18 cellular contexts compared by ENCODE assay signal in genomic region chr10:111084346-111085255, GRCh38. TPM values are rescaled to one million over a fixed set of nuclear protein-coding genes. Genes with fewer than 3 reads are reported as not detected.
DNase-seq lines count a peak whose midpoint lies in the region; ATAC-seq, FAIRE-seq and TF ChIP-seq lines count a peak whose summit lies in the region.
"Had no signal": no experiment of that assay in that cellular context is flagged by ENCODE, and none has a peak within 500 bp of the region (broad histone marks: within the 10 kb centered on the region; RNA-seq: fewer than 3 reads in every experiment).

No MANE protein-coding gene starts in this region.

- H3K27me3 ChIP-seq in K562 (ENCODE audit: control insufficient read depth in 2 of 2, insufficient read depth in 2 of 2, low read length in 2 of 2) (peaks cover 0 to 5% of the 10 kb centered on the region in 2 experiments; a peak in 1 of 5 replicates), osteoblast (ENCODE audit: insufficient read depth, low read length) (peaks cover 15% of the 10 kb centered on the region)

- TF ChIP-seq CTCF in K562 (IDR thresholded peaks at IDR 0.05 in 2 of 3, conservative IDR thresholded peaks at IDR 0.05 in 1 of 3; ENCODE audit: insufficient read depth in 2 of 3, low read depth in 1 of 3, low read length in 3 of 3) (no peak), osteoblast (IDR thresholded peaks at IDR 0.05; ENCODE audit: extremely low read depth, low read depth, low read length) (no peak), kidney (IDR thresholded peaks at IDR 0.05; ENCODE audit: borderline replicate concordance, extremely low read depth, insufficient read depth) (no peak)

- H3K4me3 ChIP-seq in K562 (no peak overlapping the region), osteoblast (ENCODE audit: insufficient read depth, low read length) (no peak overlapping the region), kidney (ENCODE audit: low read length in 2 of 2) (no peak overlapping the region)

- H3K4me1 ChIP-seq in K562 (replicated peaks in 1 of 2; ENCODE audit: control insufficient read depth in 2 of 2, insufficient read depth in 2 of 2, low read length in 2 of 2) (no peaks in the 10 kb centered on the region; a peak in 1 of 5 replicates), osteoblast (ENCODE audit: insufficient read depth, low read length) (no peaks in the 10 kb centered on the region), kidney (ENCODE audit: control insufficient read depth in 1 of 2, insufficient read depth in 1 of 2, low read depth in 1 of 2, low read length in 2 of 2) (no peaks in the 10 kb centered on the region)

- H3K9ac ChIP-seq in K562 (ENCODE audit: insufficient read depth in 1 of 2, low read depth in 2 of 2, low read length in 2 of 2): no peak overlapping the region
- no peak overlapping the region for H3K9ac ChIP-seq in kidney (ENCODE audit: low read length in 2 of 2)

- no TSS peak for BruUV-seq in K562 (replicated peaks; lab: Mats Ljungman, UMichigan)

- no peak for TF ChIP-seq POLR2A in K562 (conservative IDR thresholded peaks at IDR 0.05)
- no peak for TF ChIP-seq POLR2A in H54 (IDR thresholded peaks at IDR 0.05; ENCODE audit: low read depth, low read length)

- CTCF ChIA-PET in K562 (lab: Yijun Ruan, JAX; ENCODE audit: low intra/inter-chr PET ratio): no interaction called here

- H3K36me3 ChIP-seq in K562 (ENCODE audit: control insufficient read depth, insufficient read depth, low read length) (no peaks in the 10 kb centered on the region), osteoblast (ENCODE audit: insufficient read depth, low read length) (no peaks in the 10 kb centered on the region), kidney (ENCODE audit: control insufficient read depth in 1 of 2, insufficient read depth in 2 of 2, low read length in 2 of 2) (no peaks in the 10 kb centered on the region)

- H3K9me3 ChIP-seq in K562 (replicated peaks; ENCODE audit: control insufficient read depth, insufficient read depth, low read depth, low read length) (no peaks in the 10 kb centered on the region), osteoblast (ENCODE audit: low read depth, low read length) (no peaks in the 10 kb centered on the region), kidney (ENCODE audit: control insufficient read depth in 1 of 2, low read length in 2 of 2) (no peaks in the 10 kb centered on the region)

- POLR2A ChIA-PET in K562 (lab: Yijun Ruan, JAX): no interaction called here

- in situ Hi-C loops in K562 (cut with MboI): no loop called here

- FAIRE-seq in K562 (lab: Jason Lieb, UNC) (no peak), kidney (lab: Jason Lieb, UNC) (no peak), H54 (lab: Jason Lieb, UNC) (no peak)
- FAIRE-seq: D721Med had no signal

- intact Hi-C loops in K562 (cut with micrococcal nuclease) (no loop called here), kidney (cut with DNase I) (no loop called here)

- TF ChIP-seq RAD21 in K562 (CRISPR knock-in tag; conservative IDR thresholded peaks at IDR 0.05 in 1 of 2, IDR thresholded peaks at IDR 0.05 in 1 of 2): no peak

- DNase-seq in AG08395 (ENCODE audit: low spot score): peak; percentile 44
- peak; percentile 30 for DNase-seq in GM03348 (ENCODE audit: low spot score)
- DNase-seq in K562 (ENCODE audit: extremely low read depth in 1 of 4, low spot score in 3 of 4): no peak
- DNase-seq in osteoblast (ENCODE audit: insufficient read length, low spot score, missing footprints): peak; percentile 77
- no peak for DNase-seq in kidney
- no peak for DNase-seq in cerebellum (ENCODE audit: low spot score)
- no peak for DNase-seq in H54 (ENCODE audit: insufficient read length, low spot score)
- DNase-seq: CD4-positive, alpha-beta memory T cell; DMS79 treated with DMSO at 0.1 percent for 48 hours; GF-D8; HCEC 1CT; NCI-H146; NCI-H2107; NCI-H345 had no signal

- H3K4me2 ChIP-seq in K562 (ENCODE audit: insufficient read depth, low read length) (no peak overlapping the region), osteoblast (ENCODE audit: insufficient read depth, low read length) (no peak overlapping the region)

- H2AFZ ChIP-seq in K562 (ENCODE audit: low read depth, low read length): no peak overlapping the region
- H2AFZ ChIP-seq in osteoblast (ENCODE audit: low read length): no peak overlapping the region

- no peaks in the 10 kb centered on the region for H4K20me1 ChIP-seq in K562 (replicated peaks; ENCODE audit: control insufficient read depth, insufficient read depth, low read length)
- no peaks in the 10 kb centered on the region for H4K20me1 ChIP-seq in osteoblast (ENCODE audit: insufficient read depth, low read length)

- H3K9me1 ChIP-seq in K562 (ENCODE audit: control insufficient read depth, insufficient read depth, low read length): no peaks in the 10 kb centered on the region

- peak; percentile 44; the same call in 2 of the 3 replicates for ATAC-seq in K562
- ATAC-seq in GM19328 (IDR thresholded peaks at IDR 0.05; ENCODE audit: unreplicated experiment): no peak

- TF ChIP-seq EP300 in K562 (IDR thresholded peaks at IDR 0.05; ENCODE audit: low read length): no peak

- H3K79me2 ChIP-seq in K562 (ENCODE audit: control insufficient read depth, insufficient read depth, low read length) (no peaks in the 10 kb centered on the region), osteoblast (ENCODE audit: insufficient read depth, low read length) (no peaks in the 10 kb centered on the region)

- WGBS in K562 (ENCODE audit: insufficient coverage, low coverage, missing lambda C conversion rate): 7% methylated on average over 13 of the region's 14 CpGs

- H3K27ac ChIP-seq in K562 (ENCODE audit: extremely low read depth, low read depth, low read length) (no peak overlapping the region), osteoblast (ENCODE audit: low read depth, low read length) (no peak overlapping the region), kidney (ENCODE audit: low read depth in 2 of 2, low read length in 2 of 2) (no peak overlapping the region)

TF ChIP-seq in K562, 482 proteins besides CTCF, POLR2A, EP300 and RAD21:
- TF ChIP-seq BCOR (IDR thresholded peaks at IDR 0.05): no peak
- TF ChIP-seq L3MBTL2 (IDR thresholded peaks at IDR 0.05): 0 out of 2 replicates have a peak, but pooled peaks have one; percentile 23
- no peak for TF ChIP-seq CEBPG (CRISPR knock-in tag; IDR thresholded peaks at IDR 0.05)
- peak in 1 of 2 experiments; percentile 59; a peak in 2 of 4 replicates for TF ChIP-seq CEBPG (tag; conservative IDR thresholded peaks at IDR 0.05 in 1 of 2, IDR thresholded peaks at IDR 0.05 in 1 of 2)
- TF ChIP-seq, protein P1, sequence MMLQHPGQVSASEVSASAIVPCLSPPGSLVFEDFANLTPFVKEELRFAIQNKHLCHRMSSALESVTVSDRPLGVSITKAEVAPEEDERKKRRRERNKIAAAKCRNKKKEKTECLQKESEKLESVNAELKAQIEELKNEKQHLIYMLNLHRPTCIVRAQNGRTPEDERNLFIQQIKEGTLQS (IDR thresholded peaks at IDR 0.05): peak; percentile 54
- TF ChIP-seq, protein P1 (CRISPR knock-in tag; conservative IDR thresholded peaks at IDR 0.05): no peak
- TF ChIP-seq ZNF445 (CRISPR knock-in tag; IDR thresholded peaks at IDR 0.05; ENCODE audit: low read depth): no peak
- TF ChIP-seq, protein P2, sequence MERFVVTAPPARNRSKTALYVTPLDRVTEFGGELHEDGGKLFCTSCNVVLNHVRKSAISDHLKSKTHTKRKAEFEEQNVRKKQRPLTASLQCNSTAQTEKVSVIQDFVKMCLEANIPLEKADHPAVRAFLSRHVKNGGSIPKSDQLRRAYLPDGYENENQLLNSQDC (CRISPR knock-in tag; IDR thresholded peaks at IDR 0.05): no peak
- TF ChIP-seq HMBOX1 (IDR thresholded peaks at IDR 0.05): no peak

RNA-seq across cellular contexts. Expression of gene ADRA2A, which starts 7.8 kb away (rescaled TPM):
- total RNA-seq in K562 (2011; cell fraction: chromatin; rRNA removed; ENCODE audit: low replicate concordance): not detected in 2 replicates
- total RNA-seq in K562 (2011; cell fraction: nucleolus; rRNA removed): not detected in 2 replicates
- not detected in 2 replicates for total RNA-seq in K562 (2011; cell fraction: nucleoplasm; rRNA removed)
- total RNA-seq in K562 (2014; rRNA removed): not detected in 2 replicates
- total RNA-seq in K562 (2014; rRNA removed; fragmentation: Illumina TruSeq; extraction: Trizol): not detected in 2 replicates
- not detected in 2 replicates for total RNA-seq in K562 (2015; rRNA removed; fragmentation: Illumina TruSeq; extraction: Trizol)
- total RNA-seq in K562 (2021): not detected in 2 replicates
- not detected in 2 replicates for polyA plus RNA-seq in K562 (2011; rRNA removed)
- not detected in 2 replicates for polyA plus RNA-seq in K562 (2011; cell fraction: cytosol; rRNA removed)
- not detected in 2 replicates for polyA plus RNA-seq in K562 (2011; cell fraction: nucleus; rRNA removed)
- not detected in 2 replicates for polyA plus RNA-seq in K562 (2012)
- polyA plus RNA-seq in K562 (2014; fragmentation: Illumina TruSeq; extraction: Trizol): not detected in 2 replicates
- polyA plus RNA-seq in K562 (2014; fragmentation: Nextera tagmentation; extraction: Ambion mirVana): not detected
- polyA plus RNA-seq in K562 (2014; rRNA removed): not detected in 2 replicates
- not detected in 2 replicates for polyA minus RNA-seq in K562 (2011; rRNA and poly(A)+ RNA removed)
- polyA minus RNA-seq in K562 (2011; cell fraction: cytosol; rRNA and poly(A)+ RNA removed): not detected in 2 replicates
- not detected in 2 replicates for polyA minus RNA-seq in K562 (2011; cell fraction: nucleus; rRNA and poly(A)+ RNA removed)
- total RNA-seq in osteoblast: 0.29 and 0.72 TPM in 2 replicates
- 7.8 TPM for total RNA-seq in kidney
- 1.2 TPM for polyA plus RNA-seq in kidney (ENCODE audit: insufficient read depth, low read depth, low replicate concordance)
- total RNA-seq in cerebellum: 8.5 TPM
- total RNA-seq: A673; B cell; CD4-positive, alpha-beta memory T cell had no signal
- polyA plus RNA-seq: CD4-positive, alpha-beta memory T cell had no signal

Comparison
In these comparisons a context has a peak if more than half of its experiments do, and no peak if none do; other contexts are left out.
1. DNase-seq: peak in AG08395 (single experiment), GM03348 (single experiment) and osteoblast (single experiment); none in K562 (0 of 4), kidney (single experiment), cerebellum (single experiment) and H54 (single experiment).